ENCODE assay signal across 10 cellular contexts in the genomic region with DNA sequence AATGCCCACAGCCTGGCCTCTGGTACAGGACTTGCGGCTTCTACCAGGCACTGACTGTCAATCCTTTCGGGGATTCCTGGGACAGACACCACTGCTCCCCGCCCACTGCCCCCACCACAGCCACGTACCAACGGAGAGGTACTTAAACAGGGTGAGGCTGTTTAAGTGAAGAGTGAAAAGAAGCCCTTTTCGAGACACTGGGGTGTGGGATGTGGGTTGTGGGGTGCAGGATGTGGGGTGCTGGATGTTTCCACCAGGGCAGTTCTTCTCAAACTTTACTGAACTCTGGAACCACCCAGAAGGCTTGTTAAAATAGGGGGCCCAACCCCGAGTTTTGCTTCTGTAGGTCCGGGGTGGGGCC. TPM values are rescaled to one million over a fixed set of nuclear protein-coding genes. Genes with fewer than 3 reads are reported as not detected.
DNase-seq lines count a peak whose midpoint lies in the region; FAIRE-seq and TF ChIP-seq lines count a peak whose summit lies in the region.
"Had no signal": no experiment of that assay in that cellular context is flagged by ENCODE, and none has a peak within 500 bp of the region (broad histone marks: within the 10 kb centered on the region; RNA-seq: fewer than 3 reads in every experiment).

No MANE protein-coding gene starts in this region.

- no peak overlapping the region for H3K4ac ChIP-seq in H1 (replicated peaks; ENCODE audit: insufficient read length, low read depth, low read length)
- H3K4ac ChIP-seq in trophoblast cell (ENCODE audit: low read depth, low read length), result no peak overlapping the region

- H2AK5ac ChIP-seq in H1 (ENCODE audit: low read depth, low read length), result no peak overlapping the region
- H2AK5ac ChIP-seq in trophoblast cell (ENCODE audit: low read length), result no peak overlapping the region

- H4K8ac ChIP-seq in H1 (ENCODE audit: extremely low read depth, insufficient read depth, low read length) (no peak overlapping the region), trophoblast cell (ENCODE audit: low read depth, low read length) (no peak overlapping the region)

- H2AFZ ChIP-seq in H1 (ENCODE audit: low read length), result no peak overlapping the region
- H2AFZ ChIP-seq in trophoblast cell (ENCODE audit: insufficient read depth, low read length, poor library complexity), result peak overlapping the region; percentile 53

- H2BK20ac ChIP-seq in H1 (ENCODE audit: low read length), result no peak overlapping the region

- no peak for TF ChIP-seq CTCF in AG10803 (conservative IDR thresholded peaks at IDR 0.05; ENCODE audit: low read length)
- TF ChIP-seq CTCF in H1 (IDR thresholded peaks at IDR 0.05; ENCODE audit: control extremely low read depth in 1 of 3, insufficient read depth in 1 of 3, low read depth in 1 of 3, low read length in 3 of 3), result no peak

- H2BK5ac ChIP-seq in H1 (ENCODE audit: low read depth, low read length) (no peak overlapping the region), trophoblast cell (ENCODE audit: low read depth, low read length, poor library complexity) (no peak overlapping the region)

- no peak for TF ChIP-seq RAD21 in H1 (IDR thresholded peaks at IDR 0.05 in 1 of 2, conservative IDR thresholded peaks at IDR 0.05 in 1 of 2; ENCODE audit: low read depth in 2 of 2, low read length in 2 of 2)

- no peak for FAIRE-seq in H1 (lab: Jason Lieb, UNC)
- no peak for FAIRE-seq in GM12892 (lab: Jason Lieb, UNC)
- FAIRE-seq: islet of Langerhans had no signal

- no peak overlapping the region for H4K5ac ChIP-seq in H1 (ENCODE audit: insufficient read length, low read depth, low read length)

- H3K18ac ChIP-seq in H1 (ENCODE audit: extremely low read depth, low read length) (no peak overlapping the region; the same call in 1 of the 2 replicates), trophoblast cell (ENCODE audit: low read length) (no peak overlapping the region)

- TF ChIP-seq POLR2A in H1 (IDR thresholded peaks at IDR 0.05; ENCODE audit: control extremely low read depth in 1 of 2, low read depth in 2 of 2, low read length in 2 of 2) (no peak), GM12892 (IDR thresholded peaks at IDR 0.05; ENCODE audit: low read depth, low read length) (no peak)

- peaks cover 0 to 16% (median 10%) of the 10 kb centered on the region in 4 experiments; a peak in 6 of 7 replicates for H3K27me3 ChIP-seq in H1 (replicated peaks in 1 of 4; ENCODE audit: control insufficient read depth in 3 of 4, extremely low read depth in 1 of 4, insufficient read depth in 3 of 4, low read length in 3 of 4)
- H3K27me3 ChIP-seq in trophoblast cell (ENCODE audit: insufficient read depth, low read length), result peaks cover 10% of the 10 kb centered on the region

- peak overlapping the region; percentile 64 to 69 for H3K4me2 ChIP-seq in H1 (ENCODE audit: insufficient read depth in 1 of 2, low read depth in 2 of 2, low read length in 2 of 2)
- peak overlapping the region; percentile 51 for H3K4me2 ChIP-seq in trophoblast cell (ENCODE audit: low read length)

- no peak overlapping the region for H3K56ac ChIP-seq in H1 (replicated peaks; ENCODE audit: insufficient read length, low read depth, low read length)

- POLR2A ChIA-PET in H1 (lab: Charles Lee; ENCODE audit: partially characterized antibody), result no interaction called here

- H3K9ac ChIP-seq in H1 (replicated peaks in 1 of 4; ENCODE audit: extremely low read depth in 1 of 4, low read depth in 3 of 4, low read length in 3 of 4) (no peak overlapping the region; a peak in 1 of 7 replicates), trophoblast cell (ENCODE audit: low read length) (no peak overlapping the region)

- no peak overlapping the region for H2BK120ac ChIP-seq in H1 (replicated peaks; ENCODE audit: low read depth, low read length)
- no peak overlapping the region for H2BK120ac ChIP-seq in trophoblast cell (ENCODE audit: insufficient read depth, low read length, poor library complexity)

- H4K91ac ChIP-seq in H1 (replicated peaks; ENCODE audit: insufficient read length, low read length), result no peak overlapping the region
- no peak overlapping the region for H4K91ac ChIP-seq in trophoblast cell (ENCODE audit: low read depth, low read length)

- H4K12ac ChIP-seq in trophoblast cell (ENCODE audit: low read depth, low read length), result no peak overlapping the region

- H3K4me3 ChIP-seq in AG10803 (ENCODE audit: low read length) (peak overlapping the region; percentile 62), H1 (ENCODE audit: extremely low read depth in 1 of 4, insufficient read depth in 2 of 4, low read depth in 3 of 4, low read length in 4 of 4) (peak overlapping the region; percentile 38 to 64 (median 48)), trophoblast cell (ENCODE audit: low read depth, low read length) (no peak overlapping the region)

- H3K9me3 ChIP-seq in H1 (ENCODE audit: insufficient read depth in 2 of 2, low read depth in 1 of 2, low read length in 1 of 2) (no peaks in the 10 kb centered on the region), trophoblast cell (ENCODE audit: insufficient read depth, low read depth, low read length) (no peaks in the 10 kb centered on the region)

- H3K27ac ChIP-seq in H1 (ENCODE audit: low read depth, low read length) (no peak overlapping the region), trophoblast cell (ENCODE audit: low read depth, low read length) (no peak overlapping the region)

- no peaks in the 10 kb centered on the region for H3K79me2 ChIP-seq in H1 (ENCODE audit: control insufficient read depth in 1 of 2, insufficient read depth in 2 of 2, low read length in 2 of 2)
- no peaks in the 10 kb centered on the region for H3K79me2 ChIP-seq in trophoblast cell (ENCODE audit: control insufficient read depth, insufficient read depth, low read length, poor library complexity)

- peaks cover 5% of the 10 kb centered on the region; the same call in 1 of the 2 replicates for H3K23me2 ChIP-seq in H1 (ENCODE audit: low read depth, low read length)

- H3K4me1 ChIP-seq in H1 (replicated peaks in 1 of 4; ENCODE audit: control insufficient read depth in 3 of 4, insufficient read depth in 4 of 4, low read length in 3 of 4) (peaks cover 0 to 5% (median 1%) of the 10 kb centered on the region in 4 experiments; a peak in 4 of 7 replicates), trophoblast cell (ENCODE audit: control insufficient read depth in 1 of 2, insufficient read depth in 2 of 2, low read length in 2 of 2) (peaks cover 0 to 3% of the 10 kb centered on the region in 2 experiments)

- H2BK12ac ChIP-seq in H1 (ENCODE audit: low read depth, low read length) (no peak overlapping the region), trophoblast cell (ENCODE audit: low read length) (no peak overlapping the region)

- H3K14ac ChIP-seq in H1 (ENCODE audit: insufficient read length) (no peak overlapping the region), trophoblast cell (ENCODE audit: low read length) (no peak overlapping the region)

- no peaks in the 10 kb centered on the region for H3K79me1 ChIP-seq in H1 (ENCODE audit: low read depth, low read length)
- H3K79me1 ChIP-seq in trophoblast cell (ENCODE audit: low read length), result no peaks in the 10 kb centered on the region

- peaks cover 0 to 4% of the 10 kb centered on the region in 2 experiments for H4K20me1 ChIP-seq in H1 (replicated peaks in 1 of 2; ENCODE audit: control insufficient read depth in 1 of 2, insufficient read depth in 2 of 2, low read length in 2 of 2)

- no peak overlapping the region for H2BK15ac ChIP-seq in H1 (ENCODE audit: low read length)

- H3K23ac ChIP-seq in H1 (ENCODE audit: insufficient read length) (no peak overlapping the region), trophoblast cell (ENCODE audit: low read length) (no peak overlapping the region)

- CTCF ChIA-PET in H1 (lab: Charles Lee; ENCODE audit: partially characterized antibody), result interaction anchor here (0.7 kb wide), 1 partner anchor 100 kb away, joined by 3 read pairs; no protein-coding TSS in a partner anchor

- no peak for DNase-seq in AG10803 (ENCODE audit: low read depth)
- DNase-seq in activated CD4-positive, alpha-beta T cell treated with anti-CD3 and anti-CD28 coated beads for 48 hours, result peak; percentile 54
- no peak for DNase-seq in H1 (ENCODE audit: low read depth in 1 of 2, low spot score in 2 of 2)
- DNase-seq in trophoblast cell, result no peak
- no peak for DNase-seq in MV-4-11 (lab: John Stamatoyannopoulos, UW)
- DNase-seq in NCI-H2171 (lab: John Stamatoyannopoulos, UW), result no peak
- DNase-seq in dermis blood vessel endothelial cell, result no peak
- no peak for DNase-seq in GM12892 (ENCODE audit: insufficient read length)
- DNase-seq: EL had no signal

- H3K36me3 ChIP-seq in H1 (ENCODE audit: control insufficient read depth in 2 of 4, insufficient read depth in 4 of 4, low read length in 3 of 4), result no peaks in the 10 kb centered on the region
- no peaks in the 10 kb centered on the region for H3K36me3 ChIP-seq in trophoblast cell (ENCODE audit: control insufficient read depth in 1 of 2, insufficient read depth in 2 of 2, low read length in 2 of 2)

- WGBS in H1 (ENCODE audit: extremely low coverage in 1 of 2, insufficient coverage in 1 of 2, insufficient read length in 1 of 2, insufficient replicate concordance in 2 of 2, low coverage in 1 of 2, low lambda C conversion rate in 2 of 2, missing lambda C conversion rate in 1 of 2), 2 experiments, result 41% methylated on average over 7 of the region's 8 CpGs; no CpG with 5 or more reads in 1 of the 2 experiments
- WGBS in trophoblast cell (ENCODE audit: extremely low coverage, insufficient coverage, insufficient read length), result no CpG with 5 or more reads among the region's 8 CpGs

- no peak for TF ChIP-seq EP300 in H1 (IDR thresholded peaks at IDR 0.05; ENCODE audit: borderline replicate concordance in 1 of 2, low read depth in 2 of 2, low read length in 2 of 2)

TF ChIP-seq in H1, 55 proteins besides CTCF, POLR2A, EP300 and RAD21 (continues in another document):
- TF ChIP-seq BACH1 (IDR thresholded peaks at IDR 0.05; ENCODE audit: low read length), result no peak
- no peak for TF ChIP-seq NRF1 (IDR thresholded peaks at IDR 0.05; ENCODE audit: low read depth, low read length)
- TF ChIP-seq JUND (IDR thresholded peaks at IDR 0.05; ENCODE audit: low read length), result no peak
- TF ChIP-seq YY1 (IDR thresholded peaks at IDR 0.05; ENCODE audit: low read depth, low read length), result no peak
- TF ChIP-seq SP1 (IDR thresholded peaks at IDR 0.05; ENCODE audit: low read depth, low read length), result no peak
- no peak for TF ChIP-seq POU5F1 (IDR thresholded peaks at IDR 0.05; ENCODE audit: low read depth, low read length)

RNA-seq across cellular contexts. Expression of a gene that starts 34.2 kb away (rescaled TPM):
- total RNA-seq in H1 (2021; fragmentation: NEBNext Ultra II Directional; extraction: Animal tissue kit (Norgen Biotek cat#: 25700)), result 15.7 and 16.5 TPM in 2 replicates
- polyA plus RNA-seq in H1 (2011; rRNA removed), result 25.7 and 36.1 TPM in 2 replicates
- polyA plus RNA-seq in H1 (2011; cell fraction: cytosol; rRNA removed), result 21.7 TPM
- 26.9 TPM for polyA plus RNA-seq in H1 (2011; cell fraction: nucleus; rRNA removed)
- polyA plus RNA-seq in H1 (2012, experiment 1 of 2), result 13.6 to 16.9 TPM (median 16.1 TPM) in 4 replicates
- 15.9 TPM for polyA plus RNA-seq in H1 (2012, experiment 2 of 2)
- 8.9 TPM for polyA plus RNA-seq in H1 (2013, experiment 1 of 2)
- polyA plus RNA-seq in H1 (2013, experiment 2 of 2), result 9.8 TPM
- 13.3 and 16.3 TPM in 2 replicates for polyA minus RNA-seq in H1 (2011; rRNA and poly(A)+ RNA removed)
- polyA minus RNA-seq in H1 (2011; cell fraction: cytosol; rRNA and poly(A)+ RNA removed), result 15.0 TPM
- polyA minus RNA-seq in H1 (2011; cell fraction: nucleus; rRNA and poly(A)+ RNA removed), result 17.1 TPM
- polyA plus RNA-seq in trophoblast cell (2013), result 60.6 and 63.8 TPM in 2 replicates
- total RNA-seq in dermis blood vessel endothelial cell, result 12.4 and 13.6 TPM in 2 replicates
- polyA plus RNA-seq in GM12892 (2012; ENCODE audit: missing spikeins), result 0.66 TPM
